ENCODE assay signal across 16 cellular contexts in the genomic region with DNA sequence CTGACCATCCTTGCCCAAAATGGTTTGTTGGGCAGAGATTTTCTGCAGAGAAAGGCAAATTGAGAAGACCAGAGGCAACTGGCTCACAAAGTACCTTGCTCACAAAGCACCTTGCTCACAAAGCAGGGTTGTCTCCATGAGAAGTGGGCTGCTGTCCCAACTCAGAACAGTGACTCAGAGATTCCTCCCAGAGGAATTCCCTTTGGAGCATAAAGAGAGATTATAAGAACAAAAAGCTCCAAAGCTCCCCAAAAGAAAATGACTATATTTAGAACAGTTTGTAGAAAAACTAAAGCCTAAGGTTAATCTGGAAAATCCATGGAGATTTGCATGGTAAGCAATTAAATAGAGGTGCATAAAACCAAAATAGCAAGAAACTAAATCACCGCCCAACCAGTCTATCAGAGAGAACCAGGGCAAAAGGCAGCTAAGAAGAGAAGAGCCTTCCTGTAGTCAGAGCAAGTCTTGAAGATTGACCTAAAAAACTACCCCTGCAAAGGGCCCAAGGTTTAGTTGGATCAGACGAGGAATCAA.
DNase-seq lines count a peak whose midpoint lies in the region; ATAC-seq and TF ChIP-seq lines count a peak whose summit lies in the region.
"Had no signal": no experiment of that assay in that cellular context is flagged by ENCODE, and none has a peak within 500 bp of the region (broad histone marks: within the 10 kb centered on the region; RNA-seq: fewer than 3 reads in every experiment).

No MANE protein-coding gene starts in this region.

- H3K4me3 ChIP-seq in HAP-1 = no peak overlapping the region
- H3K4me3 ChIP-seq in fibroblast of the aortic adventitia (ENCODE audit: low read depth, low read length) = no peak overlapping the region
- H3K4me3 ChIP-seq: PC-9 had no signal

- no peaks in the 10 kb centered on the region for H3K4me1 Mint-ChIP-seq in immature natural killer cell
- H3K4me1 Mint-ChIP-seq: CD8-positive, alpha-beta memory T cell had no signal

- H3K4me3 Mint-ChIP-seq in immature natural killer cell = no peak overlapping the region
- H3K4me3 Mint-ChIP-seq: CD8-positive, alpha-beta memory T cell had no signal

- H3K9me3 ChIP-seq in HAP-1 = peaks cover 3% of the 10 kb centered on the region; the same call in 1 of the 2 replicates

- TF ChIP-seq CTCF in fibroblast of the aortic adventitia (IDR thresholded peaks at IDR 0.05; ENCODE audit: insufficient read depth, low read length) = no peak

- H3K27ac Mint-ChIP-seq in immature natural killer cell = no peak overlapping the region
- H3K27ac Mint-ChIP-seq: CD8-positive, alpha-beta memory T cell had no signal

- ATAC-seq in GM21423 (IDR thresholded peaks at IDR 0.05; ENCODE audit: unreplicated experiment) (no peak), HG03135 (IDR thresholded peaks at IDR 0.05; ENCODE audit: unreplicated experiment) (no peak)

- peaks cover 3% of the 10 kb centered on the region for H3K4me1 ChIP-seq in HAP-1

- DNase-seq in HAP-1 (ENCODE audit: low spot score in 2 of 2) = peak; percentile 36 to 53
- peak; percentile 62 for DNase-seq in astrocyte of the hippocampus (ENCODE audit: low read depth, low spot score)
- DNase-seq in fibroblast of the aortic adventitia (ENCODE audit: low read depth) = peak; percentile 56
- DNase-seq in stromal cell of bone marrow (ENCODE audit: low read depth) = peak; percentile 3
- DNase-seq in immature natural killer cell = no peak
- DNase-seq: ACHN; C1 segment of cervical spinal cord; CD8-positive, alpha-beta memory T cell; KBM-7; NCI-H1436; NCI-H1930; NCI-H226; NCI-H526; PC-9 had no signal

- peaks cover 0 to 2% (median 0%) of the 10 kb centered on the region in 3 donors for H3K27me3 Mint-ChIP-seq in immature natural killer cell (ENCODE audit: low read depth in 3 of 3)
- H3K27me3 Mint-ChIP-seq: CD8-positive, alpha-beta memory T cell had no signal

- H3K36me3 Mint-ChIP-seq in immature natural killer cell = no peaks in the 10 kb centered on the region
- H3K36me3 Mint-ChIP-seq: CD8-positive, alpha-beta memory T cell had no signal

- H3K36me3 ChIP-seq in HAP-1 (replicated peaks) = no peaks in the 10 kb centered on the region

- no peaks in the 10 kb centered on the region for H3K27me3 ChIP-seq in HAP-1 (ENCODE audit: low read depth)

- H3K9me3 Mint-ChIP-seq in immature natural killer cell = peaks cover under 1 to 32% (median 5%) of the 10 kb centered on the region in 6 donors

- in situ Hi-C loops in HAP-1 (cut with MboI; ENCODE audit: low sequenced_read_pairs) = no loop called here

Comparison
In these comparisons a context has a peak if more than half of its experiments do, and no peak if none do; other contexts are left out.
1. DNase-seq: peak in HAP-1 (2 of 2), astrocyte of the hippocampus (single experiment), fibroblast of the aortic adventitia (single experiment) and stromal cell of bone marrow (single experiment); none in immature natural killer cell (0 of 3).